9 cellular contexts compared by ENCODE assay signal in the genomic region with DNA sequence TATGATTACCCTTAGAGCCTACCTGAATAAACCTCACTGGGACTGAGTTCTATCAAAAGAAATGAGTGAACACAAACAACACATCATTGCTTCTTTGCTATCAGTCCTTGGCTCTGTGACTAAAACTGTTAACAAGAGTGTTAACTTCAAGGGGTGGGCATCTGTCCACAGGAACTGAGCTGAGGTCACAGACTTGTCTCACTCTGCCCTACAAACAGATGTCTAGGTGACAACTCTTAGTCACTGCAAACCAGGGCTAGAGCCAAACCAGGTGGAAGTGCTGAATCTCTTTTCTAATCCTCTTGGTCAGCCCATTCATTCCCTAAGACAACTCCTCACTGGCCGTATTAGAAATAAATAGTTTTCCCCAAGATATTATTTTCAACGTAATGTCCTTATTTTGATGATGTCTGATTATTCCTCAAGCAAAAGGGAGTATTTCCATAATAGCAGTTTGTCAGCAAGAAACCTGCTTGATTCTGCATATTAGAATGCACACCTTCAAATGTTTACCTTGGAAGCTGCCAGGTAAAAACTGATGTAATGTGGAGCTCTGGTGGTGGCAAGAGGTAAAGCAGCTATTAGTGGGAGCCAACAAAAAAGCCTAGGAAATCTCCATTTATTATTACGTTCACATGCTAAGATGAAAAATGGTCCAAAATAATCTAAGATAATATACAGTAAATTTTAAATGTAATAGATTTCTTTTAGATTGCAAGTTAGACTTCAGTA. TPM values are rescaled to one million over a fixed set of nuclear protein-coding genes. Genes with fewer than 3 reads are reported as not detected.
DNase-seq lines count a peak whose midpoint lies in the region; ATAC-seq and TF ChIP-seq lines count a peak whose summit lies in the region.
"Had no signal": no experiment of that assay in that cellular context is flagged by ENCODE, and none has a peak within 500 bp of the region (broad histone marks: within the 10 kb centered on the region; RNA-seq: fewer than 3 reads in every experiment).

No MANE protein-coding gene starts in this region.

- no peak overlapping the region for H3K4me3 Mint-ChIP-seq in activated CD8-positive, alpha-beta T cell treated with anti-CD3 and anti-CD28 coated beads for 36 hours
- no peak overlapping the region for H3K4me3 Mint-ChIP-seq in activated CD8-positive, alpha-beta T cell treated with anti-CD3 and anti-CD28 coated beads, Interleukin-2, amount 10 ng/mL, durations not matched to agents 7 days and 5 days

- no peak for TF ChIP-seq CTCF in activated CD8-positive, alpha-beta T cell treated with anti-CD3 and anti-CD28 coated beads for 36 hours (IDR thresholded peaks at IDR 0.05)
- TF ChIP-seq CTCF in epithelial cell of esophagus (IDR thresholded peaks at IDR 0.05; ENCODE audit: insufficient read depth, low read depth, low read length, missing control alignments) (peak; percentile 85), thoracic aorta (IDR thresholded peaks at IDR 0.05) (peak; percentile 32), omental fat pad (IDR thresholded peaks at IDR 0.05) (no peak)

- no peak overlapping the region for H3K4me3 ChIP-seq in epithelial cell of esophagus (ENCODE audit: low read length)
- H3K4me3 ChIP-seq in thoracic aorta = no peak overlapping the region
- no peak overlapping the region for H3K4me3 ChIP-seq in aorta (ENCODE audit: low read length in 2 of 2)

- POLR2A ChIA-PET in activated CD8-positive, alpha-beta T cell treated with anti-CD3 and anti-CD28 coated beads for 36 hours (lab: Charles Lee) = interaction anchor here (0.6 to 0.8 kb wide), 2 partner anchors 70 to 647 kb away, joined by 3 read pairs; no protein-coding TSS in a partner anchor
- POLR2A ChIA-PET in activated CD8-positive, alpha-beta T cell treated with anti-CD3 and anti-CD28 coated beads, Interleukin-2, amount 10 ng/mL, durations not matched to agents 7 days and 5 days (lab: Charles Lee) = no interaction called here

- H3K27me3 Mint-ChIP-seq in activated CD8-positive, alpha-beta T cell treated with anti-CD3 and anti-CD28 coated beads for 36 hours = peaks cover 45% of the 10 kb centered on the region
- H3K27me3 Mint-ChIP-seq in activated CD8-positive, alpha-beta T cell treated with anti-CD3 and anti-CD28 coated beads, Interleukin-2, amount 10 ng/mL, durations not matched to agents 7 days and 5 days (ENCODE audit: low read depth) = peaks cover 60% of the 10 kb centered on the region

- H3K27me3 ChIP-seq in thoracic aorta (replicated peaks; ENCODE audit: insufficient read depth) (no peaks in the 10 kb centered on the region), aorta (ENCODE audit: control insufficient read depth in 1 of 2, insufficient read depth in 2 of 2, low read length in 1 of 2) (no peaks in the 10 kb centered on the region)

- peak; percentile 32 for ATAC-seq in activated CD8-positive, alpha-beta T cell treated with anti-CD3 and anti-CD28 coated beads for 36 hours
- ATAC-seq in activated CD8-positive, alpha-beta T cell treated with anti-CD3 and anti-CD28 coated beads, Interleukin-2, amount 10 ng/mL, durations not matched to agents 7 days and 5 days = no peak
- ATAC-seq in thoracic aorta (ENCODE audit: insufficient number of reproducible peaks, low FRiP score, low read depth) = no peak
- ATAC-seq in aorta (ENCODE audit: low FRiP score) = no peak
- no peak for ATAC-seq in omental fat pad (ENCODE audit: low FRiP score)
- no peak for ATAC-seq in HG03457 (IDR thresholded peaks at IDR 0.05; ENCODE audit: unreplicated experiment)

- no peaks in the 10 kb centered on the region for H3K36me3 ChIP-seq in thoracic aorta
- no peaks in the 10 kb centered on the region for H3K36me3 ChIP-seq in aorta (ENCODE audit: control insufficient read depth in 1 of 2, insufficient read depth in 2 of 2, low read length in 1 of 2)

- peaks cover 11% of the 10 kb centered on the region for H3K4me1 Mint-ChIP-seq in activated CD8-positive, alpha-beta T cell treated with anti-CD3 and anti-CD28 coated beads for 36 hours (ENCODE audit: low read depth)
- peaks cover 16% of the 10 kb centered on the region for H3K4me1 Mint-ChIP-seq in activated CD8-positive, alpha-beta T cell treated with anti-CD3 and anti-CD28 coated beads, Interleukin-2, amount 10 ng/mL, durations not matched to agents 7 days and 5 days (ENCODE audit: low read depth)

- no peak overlapping the region for H3K27ac Mint-ChIP-seq in activated CD8-positive, alpha-beta T cell treated with anti-CD3 and anti-CD28 coated beads for 36 hours
- H3K27ac Mint-ChIP-seq in activated CD8-positive, alpha-beta T cell treated with anti-CD3 and anti-CD28 coated beads, Interleukin-2, amount 10 ng/mL, durations not matched to agents 7 days and 5 days = no peak overlapping the region

- CTCF ChIA-PET in activated CD8-positive, alpha-beta T cell treated with anti-CD3 and anti-CD28 coated beads for 36 hours (lab: Charles Lee) = interaction anchor here (1.0 to 1.4 kb wide), 3 partner anchors 9 to 20 kb away, joined by 3 to 7 read pairs (median 5); no protein-coding TSS in a partner anchor
- CTCF ChIA-PET in activated CD8-positive, alpha-beta T cell treated with anti-CD3 and anti-CD28 coated beads, Interleukin-2, amount 10 ng/mL, durations not matched to agents 7 days and 5 days (lab: Charles Lee) = interaction anchor here (0.7 to 2.0 kb wide), 6 partner anchors 9 to 648 kb away, joined by 3 to 6 read pairs (median 3); partner anchors contain the start of gene OSTC

- no peaks in the 10 kb centered on the region for H3K36me3 Mint-ChIP-seq in activated CD8-positive, alpha-beta T cell treated with anti-CD3 and anti-CD28 coated beads for 36 hours (ENCODE audit: low read depth)
- no peaks in the 10 kb centered on the region for H3K36me3 Mint-ChIP-seq in activated CD8-positive, alpha-beta T cell treated with anti-CD3 and anti-CD28 coated beads, Interleukin-2, amount 10 ng/mL, durations not matched to agents 7 days and 5 days (ENCODE audit: low read depth)

- H3K27ac ChIP-seq in thoracic aorta (no peak overlapping the region), aorta (ENCODE audit: low read depth in 1 of 2, low read length in 2 of 2) (no peak overlapping the region)

- no peaks in the 10 kb centered on the region for H3K9me3 ChIP-seq in thoracic aorta
- H3K9me3 ChIP-seq in aorta (ENCODE audit: control insufficient read depth, low read length) = no peaks in the 10 kb centered on the region

- DNase-seq in activated CD8-positive, alpha-beta T cell treated with anti-CD3 and anti-CD28 coated beads for 36 hours = no peak
- no peak for DNase-seq in activated CD8-positive, alpha-beta T cell treated with anti-CD3 and anti-CD28 coated beads, Interleukin-2, amount 10 ng/mL, durations not matched to agents 7 days and 5 days
- DNase-seq in NCI-H2081 treated with DMSO at 0.1 percent for 48 hours (lab: John Stamatoyannopoulos, UW) = peak; percentile 12
- peak; percentile 62 for DNase-seq in epithelial cell of esophagus (ENCODE audit: low read depth)
- DNase-seq in thoracic aorta (ENCODE audit: low spot score) = no peak
- no peak for DNase-seq in aorta
- no peak for DNase-seq in omental fat pad (ENCODE audit: low spot score)
- DNase-seq: NCI-H2029 had no signal

- intact Hi-C loops in activated CD8-positive, alpha-beta T cell treated with anti-CD3 and anti-CD28 coated beads for 36 hours (cut with micrococcal nuclease) = no loop called here
- intact Hi-C loops in aorta (cut with DNase I) = no loop called here

- H3K4me1 ChIP-seq in thoracic aorta (ENCODE audit: control insufficient read depth in 1 of 2, low read depth in 2 of 2) (peaks cover 11 to 18% of the 10 kb centered on the region in 2 donors), aorta (ENCODE audit: control insufficient read depth in 1 of 2, insufficient read depth in 2 of 2, low read length in 2 of 2) (no peaks in the 10 kb centered on the region)

- 61 to 62% methylated on average over 3 of the region's 3 CpGs for WGBS in aorta, 2 donors

- H3K9me3 Mint-ChIP-seq in activated CD8-positive, alpha-beta T cell treated with anti-CD3 and anti-CD28 coated beads for 36 hours = no peaks in the 10 kb centered on the region
- H3K9me3 Mint-ChIP-seq in activated CD8-positive, alpha-beta T cell treated with anti-CD3 and anti-CD28 coated beads, Interleukin-2, amount 10 ng/mL, durations not matched to agents 7 days and 5 days (ENCODE audit: insufficient read depth) = no peaks in the 10 kb centered on the region

RNA-seq across cellular contexts. Expression of gene COL25A1, which starts 4.0 kb away (rescaled TPM):
- not detected for total RNA-seq in activated CD8-positive, alpha-beta T cell treated with anti-CD3 and anti-CD28 coated beads for 36 hours
- total RNA-seq in activated CD8-positive, alpha-beta T cell treated with anti-CD3 and anti-CD28 coated beads, Interleukin-2, amount 10 ng/mL, durations not matched to agents 7 days and 5 days = not detected
- total RNA-seq in thoracic aorta = under 1 TPM; 0.42 to 0.81 TPM
- total RNA-seq in aorta = 1 to 10 TPM; 2.2 to 8.1 TPM
- polyA plus RNA-seq in aorta = under 1 TPM; 0.08 to 0.38 TPM
- total RNA-seq in omental fat pad = 10 to 100 TPM in 2 of 4 donors, 1 to 10 TPM in 2; 7.1 to 21.3 (median 12.6) TPM

Comparison
In these comparisons a context has a peak if more than half of its experiments do, and no peak if none do; other contexts are left out.
1. DNase-seq: peak in NCI-H2081 treated with DMSO at 0.1 percent for 48 hours (single experiment) and epithelial cell of esophagus (single experiment); none in activated CD8-positive, alpha-beta T cell treated with anti-CD3 and anti-CD28 coated beads for 36 hours (single experiment), activated CD8-positive, alpha-beta T cell treated with anti-CD3 and anti-CD28 coated beads, Interleukin-2, amount 10 ng/mL, durations not matched to agents 7 days and 5 days (single experiment), thoracic aorta (single experiment), aorta (0 of 2) and omental fat pad (single experiment).
2. CTCF ChIP-seq: peak in epithelial cell of esophagus (single experiment) and thoracic aorta (single experiment); none in activated CD8-positive, alpha-beta T cell treated with anti-CD3 and anti-CD28 coated beads for 36 hours (single experiment) and omental fat pad (0 of 3).